In genomic region chr13:112596220-112596619, GRCh38 we compare ENCODE assay signal across 28 cellular contexts.
"Had no signal": no experiment of that assay in that cellular context is flagged by ENCODE, and none has a peak within 500 bp of the region (broad histone marks: within the 10 kb centered on the region; RNA-seq: fewer than 3 reads in every experiment).

No MANE protein-coding gene starts in this region.

- H3K27me3 Mint-ChIP-seq: activated naive CD4-positive, alpha-beta T cell treated with anti-CD3 and anti-CD28 coated beads, Interleukin-2, amount 50 U/mL, for 24 hours had no signal

- DNase-seq: activated CD4-positive, alpha-beta memory T cell treated with anti-CD3 and anti-CD28 coated beads, Interleukin-2, amount 10 ng/mL, durations not matched to agents 7 days and 5 days; activated CD4-positive, alpha-beta T cell treated with anti-CD3 and anti-CD28 coated beads for 1 hour; activated CD4-positive, alpha-beta T cell treated with anti-CD3 and anti-CD28 coated beads for 48 hours; activated CD4-positive, CD25-positive, alpha-beta regulatory T cell; activated CD8-positive, alpha-beta memory T cell treated with anti-CD3 and anti-CD28 coated beads for 24 hours; activated CD8-positive, alpha-beta memory T cell treated with anti-CD3 and anti-CD28 coated beads, Interleukin-2, amount 10 ng/mL, durations not matched to agents 7 days and 5 days; activated CD8-positive, alpha-beta memory T cell treated with anti-CD3 and anti-CD28 coated beads, Interleukin-2, amount 50 U/mL, for 48 hours; activated effector memory CD4-positive, alpha-beta T cell treated with anti-CD3 and anti-CD28 coated beads, Interleukin-2, amount 50 U/mL, for 16 hours; activated naive CD4-positive, alpha-beta T cell treated with Interleukin-2 at 50 U/mL for 16 hours; activated naive CD8-positive, alpha-beta T cell treated with anti-CD3 and anti-CD28 coated beads, Interleukin-2, amount 50 U/mL, for 24 hours; activated T-cell treated with anti-CD3 and anti-CD28 coated beads, Interleukin-2, amount 50 U/mL, for 48 hours; amniotic stem cell; aorta; body of pancreas; NCI-H1105; NCI-H1417 treated with DMSO at 0.1 percent for 48 hours; NCI-H187 treated with DMSO at 0.1 percent for 48 hours; NCI-H2081; NCI-H510A; NCI-H526; NCI-H748 treated with DMSO at 0.1 percent for 48 hours; NK-92 treated with Interleukin-12 subunit alpha and Interleukin-12 subunit beta, amount 100 ng/mL, for 24 hours; PC-9; SIG-M5; T1000; WERI-Rb-1 had no signal

- H3K9me3 Mint-ChIP-seq: activated CD4-positive, alpha-beta memory T cell treated with anti-CD3 and anti-CD28 coated beads, Interleukin-2, amount 10 ng/mL, durations not matched to agents 7 days and 5 days; activated naive CD4-positive, alpha-beta T cell treated with anti-CD3 and anti-CD28 coated beads, Interleukin-2, amount 50 U/mL, for 24 hours had no signal

- ATAC-seq: activated CD8-positive, alpha-beta memory T cell treated with anti-CD3 and anti-CD28 coated beads, Interleukin-2, amount 10 ng/mL, durations not matched to agents 7 days and 5 days; activated naive CD8-positive, alpha-beta T cell treated with anti-CD3 and anti-CD28 coated beads, Interleukin-2, amount 50 U/mL, for 24 hours; body of pancreas; Right ventricle myocardium inferior had no signal

- H3K27ac Mint-ChIP-seq: activated CD4-positive, alpha-beta memory T cell treated with anti-CD3 and anti-CD28 coated beads, Interleukin-2, amount 10 ng/mL, durations not matched to agents 7 days and 5 days; activated CD8-positive, alpha-beta memory T cell treated with anti-CD3 and anti-CD28 coated beads, Interleukin-2, amount 10 ng/mL, durations not matched to agents 7 days and 5 days; activated naive CD4-positive, alpha-beta T cell treated with anti-CD3 and anti-CD28 coated beads, Interleukin-2, amount 50 U/mL, for 24 hours; activated naive CD8-positive, alpha-beta T cell treated with anti-CD3 and anti-CD28 coated beads, Interleukin-2, amount 50 U/mL, for 24 hours had no signal

- H3K36me3 Mint-ChIP-seq: activated CD8-positive, alpha-beta memory T cell treated with anti-CD3 and anti-CD28 coated beads, Interleukin-2, amount 10 ng/mL, durations not matched to agents 7 days and 5 days; activated naive CD4-positive, alpha-beta T cell treated with anti-CD3 and anti-CD28 coated beads, Interleukin-2, amount 50 U/mL, for 24 hours had no signal

- H3K4me3 Mint-ChIP-seq: activated CD4-positive, alpha-beta memory T cell treated with anti-CD3 and anti-CD28 coated beads, Interleukin-2, amount 10 ng/mL, durations not matched to agents 7 days and 5 days; activated CD8-positive, alpha-beta memory T cell treated with anti-CD3 and anti-CD28 coated beads, Interleukin-2, amount 10 ng/mL, durations not matched to agents 7 days and 5 days; activated naive CD4-positive, alpha-beta T cell treated with anti-CD3 and anti-CD28 coated beads, Interleukin-2, amount 50 U/mL, for 24 hours; activated naive CD8-positive, alpha-beta T cell treated with anti-CD3 and anti-CD28 coated beads, Interleukin-2, amount 50 U/mL, for 24 hours had no signal
